ENCODE assay signal across 9 cellular contexts in genomic region chr6:36598739-36599318, GRCh38. TPM values are rescaled to one million over a fixed set of nuclear protein-coding genes. Genes with fewer than 3 reads are reported as not detected.
DNase-seq lines count a peak whose midpoint lies in the region; ATAC-seq, FAIRE-seq and TF ChIP-seq lines count a peak whose summit lies in the region.
"Had no signal": no experiment of that assay in that cellular context is flagged by ENCODE, and none has a peak within 500 bp of the region (broad histone marks: within the 10 kb centered on the region; RNA-seq: fewer than 3 reads in every experiment).

No MANE protein-coding gene starts in this region.

- H3K27me3 ChIP-seq in keratinocyte (ENCODE audit: control insufficient read depth, extremely low read depth, insufficient read depth, low read length): no peaks in the 10 kb centered on the region
- H3K27me3 ChIP-seq in stomach: no peaks in the 10 kb centered on the region
- H3K27me3 ChIP-seq: body of pancreas had no signal

- H3K79me2 ChIP-seq in keratinocyte (ENCODE audit: control insufficient read depth, insufficient read depth, low read length): peaks cover 96% of the 10 kb centered on the region

- H3K36me3 Mint-ChIP-seq in T-helper 1 cell treated with Interleukin-12 subunit alpha and Interleukin-12 subunit beta and Interleukin-4 antibody, amounts not matched to agents 30 μg/mL and 1 μg/mL, for 36 hours (ENCODE audit: low read depth): peaks cover 84% of the 10 kb centered on the region
- H3K36me3 Mint-ChIP-seq in activated T-helper 2 cell treated with anti-CD3 and anti-CD28 coated beads, Interferon-gamma antibody, Interleukin-2, Interleukin-4, amounts not matched to agents 10 μg/mL and 5 μg/mL and 100 μg/mL, durations not matched to agents 14 hours and 24 hours and 36 hours (ENCODE audit: low read depth): peaks cover 98% of the 10 kb centered on the region

- H3K36me3 ChIP-seq in keratinocyte (ENCODE audit: control insufficient read depth in 2 of 2, extremely low read depth in 1 of 2, insufficient read depth in 2 of 2, low read length in 2 of 2) (peaks cover 23 to 67% of the 10 kb centered on the region in 2 experiments), stomach (peaks cover 71 to 75% (median 73%) of the 10 kb centered on the region in 4 donors)

- DNase-seq in T-helper 1 cell: no peak
- no peak for DNase-seq in activated T-helper 2 cell treated with anti-CD3 and anti-CD28 coated beads, Interferon-gamma antibody, Interleukin-2, Interleukin-4, amounts not matched to agents 10 μg/mL and 5 μg/mL and 100 μg/mL, durations not matched to agents 14 hours and 24 hours and 36 hours (ENCODE audit: low spot score)
- no peak for DNase-seq in keratinocyte (ENCODE audit: low read depth, low spot score)
- no peak for DNase-seq in stomach
- DNase-seq in HTR-8/SVneo (ENCODE audit: insufficient read length, low spot score): no peak
- no peak for DNase-seq in NCI-H1436 (lab: John Stamatoyannopoulos, UW)
- DNase-seq: body of pancreas had no signal

- peak overlapping the region; percentile 83 to 100 (median 99) for H3K4me3 ChIP-seq in keratinocyte (ENCODE audit: control insufficient read depth in 2 of 3, extremely low read depth in 1 of 3, insufficient read depth in 2 of 3, low read depth in 1 of 3, low read length in 3 of 3)
- peak overlapping the region; percentile 60 to 93 (median 76) for H3K4me3 ChIP-seq in stomach
- H3K4me3 ChIP-seq: body of pancreas had no signal

- H3K27ac ChIP-seq in keratinocyte (ENCODE audit: control insufficient read depth, insufficient read depth, low read length): no peak overlapping the region
- peak overlapping the region in 3 of 5 donors; percentile 16 to 97 (median 96) for H3K27ac ChIP-seq in stomach

- peaks cover 53% of the 10 kb centered on the region for H3K4me1 Mint-ChIP-seq in T-helper 1 cell treated with Interleukin-12 subunit alpha and Interleukin-12 subunit beta and Interleukin-4 antibody, amounts not matched to agents 30 μg/mL and 1 μg/mL, for 36 hours (ENCODE audit: low read depth)
- H3K4me1 Mint-ChIP-seq in activated T-helper 2 cell treated with anti-CD3 and anti-CD28 coated beads, Interferon-gamma antibody, Interleukin-2, Interleukin-4, amounts not matched to agents 10 μg/mL and 5 μg/mL and 100 μg/mL, durations not matched to agents 14 hours and 24 hours and 36 hours (ENCODE audit: low read depth): peaks cover 44% of the 10 kb centered on the region

- peak overlapping the region; percentile 97 for H3K4me2 ChIP-seq in keratinocyte (ENCODE audit: control insufficient read depth, extremely low read depth, insufficient read depth, low read depth, low read length)

- ATAC-seq in GM18517 (IDR thresholded peaks at IDR 0.05; ENCODE audit: unreplicated experiment): no peak
- ATAC-seq: body of pancreas had no signal

- H3K9me1 ChIP-seq in keratinocyte (ENCODE audit: control insufficient read depth, extremely low read depth, insufficient read depth, low read length): no peaks in the 10 kb centered on the region

- FAIRE-seq in keratinocyte (lab: Jason Lieb, UNC): no peak
- no peak for FAIRE-seq in HTR-8/SVneo (lab: Jason Lieb, UNC)

- H4K20me1 ChIP-seq in keratinocyte (ENCODE audit: control insufficient read depth, extremely low read depth, insufficient read depth, low read length): peaks cover 80% of the 10 kb centered on the region

- H3K9me3 Mint-ChIP-seq in T-helper 1 cell treated with Interleukin-12 subunit alpha and Interleukin-12 subunit beta and Interleukin-4 antibody, amounts not matched to agents 30 μg/mL and 1 μg/mL, for 36 hours: no peaks in the 10 kb centered on the region
- H3K9me3 Mint-ChIP-seq in activated T-helper 2 cell treated with anti-CD3 and anti-CD28 coated beads, Interferon-gamma antibody, Interleukin-2, Interleukin-4, amounts not matched to agents 10 μg/mL and 5 μg/mL and 100 μg/mL, durations not matched to agents 14 hours and 24 hours and 36 hours: no peaks in the 10 kb centered on the region

- H3K27me3 Mint-ChIP-seq in T-helper 1 cell treated with Interleukin-12 subunit alpha and Interleukin-12 subunit beta and Interleukin-4 antibody, amounts not matched to agents 30 μg/mL and 1 μg/mL, for 36 hours (ENCODE audit: low read depth): peaks cover 4% of the 10 kb centered on the region
- no peaks in the 10 kb centered on the region for H3K27me3 Mint-ChIP-seq in activated T-helper 2 cell treated with anti-CD3 and anti-CD28 coated beads, Interferon-gamma antibody, Interleukin-2, Interleukin-4, amounts not matched to agents 10 μg/mL and 5 μg/mL and 100 μg/mL, durations not matched to agents 14 hours and 24 hours and 36 hours (ENCODE audit: low read depth)

- no peak for TF ChIP-seq POLR2A in stomach (IDR thresholded peaks at IDR 0.05)

- H3K27ac Mint-ChIP-seq in T-helper 1 cell treated with Interleukin-12 subunit alpha and Interleukin-12 subunit beta and Interleukin-4 antibody, amounts not matched to agents 30 μg/mL and 1 μg/mL, for 36 hours: peak overlapping the region; percentile 34
- H3K27ac Mint-ChIP-seq in activated T-helper 2 cell treated with anti-CD3 and anti-CD28 coated beads, Interferon-gamma antibody, Interleukin-2, Interleukin-4, amounts not matched to agents 10 μg/mL and 5 μg/mL and 100 μg/mL, durations not matched to agents 14 hours and 24 hours and 36 hours: peak overlapping the region; percentile 65

- H3K9me3 ChIP-seq in keratinocyte (ENCODE audit: control insufficient read depth, low read depth, low read length) (no peaks in the 10 kb centered on the region), stomach (no peaks in the 10 kb centered on the region)
- H3K9me3 ChIP-seq: body of pancreas had no signal

- intact Hi-C loops in activated T-helper 2 cell treated with anti-CD3 and anti-CD28 coated beads, Interferon-gamma antibody, Interleukin-2, Interleukin-4, amounts not matched to agents 10 μg/mL and 5 μg/mL and 100 μg/mL, durations not matched to agents 14 hours and 24 hours and 36 hours (cut with micrococcal nuclease): loop anchor here (5.0 to 10.0 kb wide), 2 partner anchors 572 to 1844 kb away; partner anchors contain the start of genes MAPK14 and SNRPC
- intact Hi-C loops in stomach (cut with DNase I; ENCODE audit: low total_unique reads): no loop called here

- H2AFZ ChIP-seq in keratinocyte (ENCODE audit: control insufficient read depth, low read length): no peak overlapping the region

- TF ChIP-seq CTCF in keratinocyte (optimal IDR thresholded peaks at IDR 0.05 in 1 of 3, IDR thresholded peaks at IDR 0.05 in 1 of 3, conservative IDR thresholded peaks at IDR 0.05 in 1 of 3; ENCODE audit: extremely low read depth in 1 of 3, insufficient read depth in 2 of 3, low read length in 3 of 3) (no peak), stomach (IDR thresholded peaks at IDR 0.05) (no peak)

- dilution Hi-C loops in keratinocyte (cut with MboI; ENCODE audit: extremely low pct_ligation_motif_present, low sequenced_read_pairs): no loop called here

- peak overlapping the region; percentile 99 for H3K9ac ChIP-seq in keratinocyte (ENCODE audit: control insufficient read depth, extremely low read depth, insufficient read depth, low read length)

- peak overlapping the region; percentile 99 for H3K4me3 Mint-ChIP-seq in T-helper 1 cell treated with Interleukin-12 subunit alpha and Interleukin-12 subunit beta and Interleukin-4 antibody, amounts not matched to agents 30 μg/mL and 1 μg/mL, for 36 hours
- peak overlapping the region; percentile 96 for H3K4me3 Mint-ChIP-seq in activated T-helper 2 cell treated with anti-CD3 and anti-CD28 coated beads, Interferon-gamma antibody, Interleukin-2, Interleukin-4, amounts not matched to agents 10 μg/mL and 5 μg/mL and 100 μg/mL, durations not matched to agents 14 hours and 24 hours and 36 hours (ENCODE audit: low read depth)

- WGBS in stomach, 5 donors: 35 to 42% (median 37%) methylated on average over 11 of the region's 11 CpGs

- H3K4me1 ChIP-seq in keratinocyte (ENCODE audit: control insufficient read depth, extremely low read depth, insufficient read depth, low read length) (peaks cover 44% of the 10 kb centered on the region), stomach (peaks cover 61 to 77% (median 70%) of the 10 kb centered on the region in 4 donors)

- no peak for TF ChIP-seq EP300 in stomach (IDR thresholded peaks at IDR 0.05)

RNA-seq across cellular contexts. Expression of gene SRSF3, which starts 4.7 kb away (rescaled TPM):
- total RNA-seq in activated T-helper 2 cell treated with anti-CD3 and anti-CD28 coated beads, Interferon-gamma antibody, Interleukin-2, Interleukin-4, amounts not matched to agents 10 μg/mL and 5 μg/mL and 100 μg/mL, durations not matched to agents 14 hours and 24 hours and 36 hours: 512 and 541 TPM in 2 replicates
- polyA plus RNA-seq in keratinocyte: 194 to 481 TPM (median 398 TPM) in 3 replicates
- polyA plus RNA-seq in keratinocyte (2011; ENCODE audit: low read depth): 153 TPM
- polyA plus RNA-seq in keratinocyte (2011; cell fraction: cytosol; rRNA removed): 246 and 325 TPM in 2 replicates
- polyA plus RNA-seq in keratinocyte (2011; cell fraction: nucleus; rRNA removed): 255 and 329 TPM in 2 replicates
- polyA plus RNA-seq in keratinocyte (2012; ENCODE audit: low replicate concordance): 149 and 383 TPM in 2 replicates
- polyA minus RNA-seq in keratinocyte: 45.9 to 202 TPM (median 113 TPM) in 3 replicates
- 38.2 TPM for polyA minus RNA-seq in keratinocyte (2011; cell fraction: cytosol; rRNA and poly(A)+ RNA removed)
- polyA minus RNA-seq in keratinocyte (2011; cell fraction: nucleus; rRNA and poly(A)+ RNA removed): 63.2 and 99.1 TPM in 2 replicates
- total RNA-seq in stomach: 100 to 1,000 TPM in 4 of 5 donors, 10 to 100 TPM in 1; 77.2 to 250 (median 145) TPM
- 100 to 1,000 TPM; 130 to 179 (median 146) TPM for polyA plus RNA-seq in stomach

RNA-seq across cellular contexts. Expression of gene STK38, which starts 51.5 kb away (rescaled TPM):
- total RNA-seq in activated T-helper 2 cell treated with anti-CD3 and anti-CD28 coated beads, Interferon-gamma antibody, Interleukin-2, Interleukin-4, amounts not matched to agents 10 μg/mL and 5 μg/mL and 100 μg/mL, durations not matched to agents 14 hours and 24 hours and 36 hours: 22.9 and 25.0 TPM in 2 replicates
- polyA plus RNA-seq in keratinocyte: 16.1 to 28.4 TPM (median 24.4 TPM) in 3 replicates
- 28.7 TPM for polyA plus RNA-seq in keratinocyte (2011; ENCODE audit: low read depth)
- 19.3 and 33.2 TPM in 2 replicates for polyA plus RNA-seq in keratinocyte (2011; cell fraction: cytosol; rRNA removed)
- polyA plus RNA-seq in keratinocyte (2011; cell fraction: nucleus; rRNA removed): 44.1 and 53.0 TPM in 2 replicates
- polyA plus RNA-seq in keratinocyte (2012; ENCODE audit: low replicate concordance): 25.6 and 26.2 TPM in 2 replicates
- 11.6 to 19.2 TPM (median 13.8 TPM) in 3 replicates for polyA minus RNA-seq in keratinocyte
- polyA minus RNA-seq in keratinocyte (2011; cell fraction: cytosol; rRNA and poly(A)+ RNA removed): 9.2 TPM
- polyA minus RNA-seq in keratinocyte (2011; cell fraction: nucleus; rRNA and poly(A)+ RNA removed): 12.9 and 26.6 TPM in 2 replicates
- 10 to 100 TPM; 20.4 to 63.7 (median 26.3) TPM for total RNA-seq in stomach
- 10 to 100 TPM; 14.1 to 24.9 (median 19.1) TPM for polyA plus RNA-seq in stomach
